Comparison of ENCODE assay signal across 15 cellular contexts in genomic region chr1:87236585-87236984, GRCh38.
DNase-seq lines count a peak whose midpoint lies in the region; ATAC-seq and TF ChIP-seq lines count a peak whose summit lies in the region.
"Had no signal": no experiment of that assay in that cellular context is flagged by ENCODE, and none has a peak within 500 bp of the region (broad histone marks: within the 10 kb centered on the region; RNA-seq: fewer than 3 reads in every experiment).

No MANE protein-coding gene starts in this region.

- H3F3A ChIP-seq in MM.1S (ENCODE audit: insufficient read depth, low read length), result no peaks in the 10 kb centered on the region

- peak; percentile 38 for ATAC-seq in GM18868 (IDR thresholded peaks at IDR 0.05; ENCODE audit: unreplicated experiment)
- ATAC-seq: GM23338, PC-3 had no signal

- no peaks in the 10 kb centered on the region for H3K79me2 ChIP-seq in MM.1S (ENCODE audit: low read length)
- H3K79me2 ChIP-seq in osteoblast (ENCODE audit: insufficient read depth, low read length), result no peaks in the 10 kb centered on the region

- H2AFZ ChIP-seq in MM.1S (ENCODE audit: low read length) (0 out of 2 replicates have a peak overlapping the region, but pooled peaks have one; percentile 22), osteoblast (ENCODE audit: low read length) (peak overlapping the region; percentile 88)
- H2AFZ ChIP-seq: GM23338 had no signal

- DNase-seq in MM.1S (no peak), choroid plexus epithelial cell (ENCODE audit: low read depth) (peak; percentile 28), osteoblast (ENCODE audit: insufficient read length, low spot score, missing footprints) (peak; percentile 47), NCI-H2196 treated with DMSO at 0.1 percent for 48 hours (lab: John Stamatoyannopoulos, UW; ENCODE audit: unreplicated experiment) (no peak), COR-L47 (lab: John Stamatoyannopoulos, UW) (no peak), activated T-cell treated with anti-CD3 and anti-CD28 coated beads for 4 hours (no peak)
- DNase-seq: BE2C; DMS 273 treated with DMSO at 0.1 percent for 48 hours; Kasumi-1; NCI-H146; NCI-H69; NK-92 treated with Interleukin-12 subunit alpha and Interleukin-12 subunit beta, amount 100 ng/mL, for 24 hours; PC-3 had no signal

- H3K27ac ChIP-seq in MM.1S (ENCODE audit: low read length) (no peak overlapping the region), osteoblast (ENCODE audit: low read depth, low read length) (peak overlapping the region; percentile 44)

- no peaks in the 10 kb centered on the region for H3K36me3 ChIP-seq in MM.1S (replicated peaks; ENCODE audit: insufficient read depth, low read length)
- no peaks in the 10 kb centered on the region for H3K36me3 ChIP-seq in osteoblast (ENCODE audit: insufficient read depth, low read length)
- H3K36me3 ChIP-seq: BE2C had no signal

- no peaks in the 10 kb centered on the region for H3K9me2 ChIP-seq in MM.1S (replicated peaks; ENCODE audit: insufficient read depth, low read length)

- no peaks in the 10 kb centered on the region for H3K4me1 ChIP-seq in MM.1S (ENCODE audit: low read length)
- peaks cover 3% of the 10 kb centered on the region for H3K4me1 ChIP-seq in osteoblast (ENCODE audit: insufficient read depth, low read length)
- H3K4me1 ChIP-seq: BE2C had no signal

- no peak for TF ChIP-seq CTCF in MM.1S (IDR thresholded peaks at IDR 0.05; ENCODE audit: low read length)
- TF ChIP-seq CTCF in choroid plexus epithelial cell (conservative IDR thresholded peaks at IDR 0.05; ENCODE audit: low read depth, low read length), result no peak
- no peak for TF ChIP-seq CTCF in osteoblast (IDR thresholded peaks at IDR 0.05; ENCODE audit: extremely low read depth, low read depth, low read length)

- no peak overlapping the region for H3K9ac ChIP-seq in MM.1S (ENCODE audit: low read length)

- H3K9me3 ChIP-seq in MM.1S (replicated peaks; ENCODE audit: insufficient read depth, low read length) (no peaks in the 10 kb centered on the region), osteoblast (ENCODE audit: low read depth, low read length) (no peaks in the 10 kb centered on the region)
- H3K9me3 ChIP-seq: BE2C had no signal

- no peak overlapping the region for H3K4me3 ChIP-seq in MM.1S (ENCODE audit: low read length)
- H3K4me3 ChIP-seq in choroid plexus epithelial cell (ENCODE audit: low read depth, low read length), result no peak overlapping the region
- peak overlapping the region; percentile 37 for H3K4me3 ChIP-seq in osteoblast (ENCODE audit: insufficient read depth, low read length)
- H3K4me3 ChIP-seq: GM23338 had no signal

- H3K4me2 ChIP-seq in MM.1S (ENCODE audit: low read depth, low read length) (no peak overlapping the region), osteoblast (ENCODE audit: insufficient read depth, low read length) (peak overlapping the region; percentile 62)
- H3K4me2 ChIP-seq: GM23338 had no signal

- H3K27me3 ChIP-seq in MM.1S (replicated peaks; ENCODE audit: insufficient read depth, low read length) (no peaks in the 10 kb centered on the region), osteoblast (ENCODE audit: insufficient read depth, low read length) (no peaks in the 10 kb centered on the region)
- H3K27me3 ChIP-seq: BE2C had no signal

- H4K20me1 ChIP-seq in MM.1S (ENCODE audit: insufficient read depth, low read length) (no peaks in the 10 kb centered on the region), osteoblast (ENCODE audit: insufficient read depth, low read length) (no peaks in the 10 kb centered on the region)

Comparison
In these comparisons a context has a peak if more than half of its experiments do, and no peak if none do; other contexts are left out.
1. DNase-seq: peak in choroid plexus epithelial cell (single experiment) and osteoblast (single experiment); none in MM.1S (single experiment), NCI-H2196 treated with DMSO at 0.1 percent for 48 hours (single experiment), COR-L47 (single experiment) and activated T-cell treated with anti-CD3 and anti-CD28 coated beads for 4 hours (single experiment).